9 cellular contexts compared by ENCODE assay signal in the genomic region with DNA sequence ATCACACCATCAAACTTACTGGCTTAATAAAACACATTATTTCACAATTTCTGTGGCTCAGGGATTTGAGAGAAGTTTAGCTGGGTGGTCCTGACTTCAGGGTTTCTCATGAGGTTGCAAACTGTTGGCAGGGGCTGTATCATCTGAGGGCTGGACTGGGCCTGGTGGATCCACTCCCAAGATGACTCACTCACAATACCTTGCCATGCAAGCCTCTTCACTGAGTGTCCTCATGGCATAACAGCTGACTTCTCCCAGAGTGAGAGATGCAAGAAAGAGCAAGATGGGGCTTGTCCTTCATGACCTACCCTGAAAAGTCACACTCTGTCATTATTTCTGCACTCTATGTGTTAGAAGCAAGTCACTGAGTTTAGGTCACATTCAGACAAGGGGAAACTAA.
"Had no signal": no experiment of that assay in that cellular context is flagged by ENCODE, and none has a peak within 500 bp of the region (broad histone marks: within the 10 kb centered on the region; RNA-seq: fewer than 3 reads in every experiment).

No MANE protein-coding gene starts in this region.

- H3K4me3 ChIP-seq: esophagus squamous epithelium, gastrocnemius medialis, heart right ventricle, skin epidermis, thyroid gland had no signal

- H3K27ac ChIP-seq: gastrocnemius medialis, heart right ventricle, skin epidermis, thyroid gland had no signal

- ATAC-seq: gastrocnemius medialis, heart right ventricle had no signal

- H3K36me3 ChIP-seq: esophagus squamous epithelium, gastrocnemius medialis, heart right ventricle, thyroid gland had no signal

- H3K9me3 ChIP-seq: esophagus squamous epithelium, gastrocnemius medialis, heart right ventricle, thyroid gland had no signal

- H3K4me1 ChIP-seq: gastrocnemius medialis, heart right ventricle, thyroid gland had no signal

- DNase-seq: activated naive CD4-positive, alpha-beta T cell treated with anti-CD3 and anti-CD28 coated beads, Interleukin-2, amount 50 U/mL, for 16 hours; activated T-cell treated with anti-CD3 and anti-CD28 coated beads, Interleukin-2, amount 50 U/mL, for 1 hour; cerebellar nuclear complex; esophagus squamous epithelium; gastrocnemius medialis; heart right ventricle; nephron progenitor cell; thyroid gland had no signal

- H3K27me3 ChIP-seq: esophagus squamous epithelium, gastrocnemius medialis, heart right ventricle, thyroid gland had no signal
